In the genomic region with DNA sequence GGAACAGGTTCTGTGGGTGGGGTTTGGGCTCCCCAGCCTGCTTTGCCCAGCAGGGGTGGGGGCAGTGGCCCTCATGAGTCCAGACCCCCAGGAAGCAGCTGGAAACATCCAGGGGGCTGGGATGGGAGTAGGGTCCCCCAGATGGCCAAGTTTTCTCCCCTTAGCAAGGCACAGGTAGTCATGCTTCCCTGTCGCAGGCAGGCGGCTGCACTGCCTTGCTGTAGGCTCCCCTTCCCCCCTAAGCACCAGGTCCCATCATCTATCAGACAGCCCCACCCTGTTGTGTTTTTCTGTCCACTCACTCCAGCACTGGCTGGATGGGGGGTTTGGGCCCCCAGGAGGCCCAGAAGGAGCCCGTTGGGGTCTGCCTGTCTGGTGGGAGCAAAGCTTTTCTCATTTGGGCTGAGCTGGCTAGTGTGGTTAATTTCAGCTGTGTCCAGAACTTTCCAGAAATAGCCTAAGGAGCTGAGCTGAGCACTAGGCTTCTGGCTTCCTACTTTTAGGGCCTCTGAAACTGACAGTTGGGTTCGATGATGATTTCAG, we compare ENCODE assay signal across 24 cellular contexts. TPM values are rescaled to one million over a fixed set of nuclear protein-coding genes. Genes with fewer than 3 reads are reported as not detected.
DNase-seq lines count a peak whose midpoint lies in the region; ATAC-seq, FAIRE-seq and TF ChIP-seq lines count a peak whose summit lies in the region.
"Had no signal": no experiment of that assay in that cellular context is flagged by ENCODE, and none has a peak within 500 bp of the region (broad histone marks: within the 10 kb centered on the region; RNA-seq: fewer than 3 reads in every experiment).

No MANE protein-coding gene starts in this region.

- H3K27me3 ChIP-seq in KMS-11 (ENCODE audit: insufficient read depth, low read depth) (no peaks in the 10 kb centered on the region), gastrocnemius medialis (no peaks in the 10 kb centered on the region), pancreas (no peaks in the 10 kb centered on the region)

- no peak overlapping the region for H3K4me3 ChIP-seq in KMS-11 (IDR thresholded peaks at IDR 0.05; ENCODE audit: insufficient read depth, low read depth, low read length)
- H3K4me3 ChIP-seq in gastrocnemius medialis = no peak overlapping the region
- no peak overlapping the region for H3K4me3 ChIP-seq in pancreas
- H3K4me3 ChIP-seq: GM12878 had no signal

- intact Hi-C loops in activated CD4-positive, alpha-beta T cell treated with anti-CD3 and anti-CD28 coated beads, Interleukin-2, amount 10 ng/mL, durations not matched to agents 24 days and 14 days (cut with micrococcal nuclease) = loop anchor here (10.0 kb wide), 1 partner anchor 115 kb away; the partner anchor contains the start of gene BAIAP2L1
- intact Hi-C loops in gastrocnemius medialis (cut with DNase I; ENCODE audit: low total_unique reads) = loop anchor here (10.0 kb wide), 1 partner anchor 585 kb away; the partner anchor contains the start of genes TMEM130 and TRRAP
- intact Hi-C loops in pancreas (cut with DNase I) = no loop called here
- intact Hi-C loops in activated CD8-positive, alpha-beta T cell treated with anti-CD3 and anti-CD28 coated beads for 36 hours (cut with micrococcal nuclease) = no loop called here

- POLR2A ChIA-PET in activated CD8-positive, alpha-beta T cell treated with anti-CD3 and anti-CD28 coated beads for 36 hours (lab: Charles Lee) = no interaction called here

- H3K36me3 ChIP-seq in KMS-11 (ENCODE audit: insufficient read depth) (no peaks in the 10 kb centered on the region), gastrocnemius medialis (peaks cover 0 to 41% of the 10 kb centered on the region in 2 donors), pancreas (peaks cover 0 to 27% (median 13%) of the 10 kb centered on the region in 3 donors)

- no peak for TF ChIP-seq CTCF in KMS-11 (conservative IDR thresholded peaks at IDR 0.05; ENCODE audit: low read depth, low read length)
- TF ChIP-seq CTCF in gastrocnemius medialis (IDR thresholded peaks at IDR 0.05 in 4 of 5, conservative IDR thresholded peaks at IDR 0.05 in 1 of 5) = no peak
- no peak for TF ChIP-seq CTCF in pancreas (IDR thresholded peaks at IDR 0.05)
- no peak for TF ChIP-seq CTCF in activated CD8-positive, alpha-beta T cell treated with anti-CD3 and anti-CD28 coated beads for 36 hours (IDR thresholded peaks at IDR 0.05)

- no peak for DNase-seq in activated CD4-positive, alpha-beta T cell treated with anti-CD3 and anti-CD28 coated beads, Interleukin-2, amount 10 ng/mL, durations not matched to agents 24 days and 14 days
- no peak for DNase-seq in activated CD4-positive, alpha-beta T cell treated with anti-CD3 and anti-CD28 coated beads for 1 hour
- DNase-seq in gastrocnemius medialis (no peak), pancreas (no peak)
- no peak for DNase-seq in activated CD8-positive, alpha-beta T cell treated with anti-CD3 and anti-CD28 coated beads for 36 hours
- DNase-seq: 8988T; activated CD4-positive, alpha-beta T cell treated with anti-CD3 and anti-CD28 coated beads, Interleukin-2, amount 10 ng/mL, durations not matched to agents 7 days and 5 days; activated CD8-positive, alpha-beta memory T cell treated with anti-CD3 and anti-CD28 coated beads, Interleukin-2, amount 50 U/mL, for 48 hours; activated gamma-delta T cell; amniotic stem cell; GDM1; head of caudate nucleus; immature natural killer cell; naive thymus-derived CD4-positive, alpha-beta T cell; NCI-H187 treated with DMSO at 0.1 percent for 48 hours; small intestine; stimulated activated CD4-positive, alpha-beta T cell treated with anti-CD3 and anti-CD28 coated beads, Interleukin-4, amount 100 ng/mL, for 1 hour; stimulated activated naive CD8-positive, alpha-beta T cell treated with anti-CD3 and anti-CD28 coated beads, Interleukin-15, amount 100 ng/mL, for 72 hours had no signal

- no peak overlapping the region for H3K4me3 Mint-ChIP-seq in activated CD4-positive, alpha-beta T cell treated with anti-CD3 and anti-CD28 coated beads, Interleukin-2, amount 10 ng/mL, durations not matched to agents 24 days and 14 days
- H3K4me3 Mint-ChIP-seq in activated CD8-positive, alpha-beta T cell treated with anti-CD3 and anti-CD28 coated beads for 36 hours = no peak overlapping the region
- H3K4me3 Mint-ChIP-seq: activated CD4-positive, alpha-beta T cell treated with anti-CD3 and anti-CD28 coated beads, Interleukin-2, amount 10 ng/mL, durations not matched to agents 7 days and 5 days; central memory CD8-positive, alpha-beta T cell; immature natural killer cell; naive thymus-derived CD4-positive, alpha-beta T cell; stimulated activated naive CD8-positive, alpha-beta T cell treated with anti-CD3 and anti-CD28 coated beads, Interleukin-15, amount 100 ng/mL, for 72 hours had no signal

- H4K20me1 ChIP-seq in KMS-11 (ENCODE audit: insufficient read depth) = no peaks in the 10 kb centered on the region; the same call in 1 of the 2 replicates

- 86 to 92% methylated on average over 4 of the region's 4 CpGs for WGBS in pancreas, 2 donors

- H3K27ac ChIP-seq in KMS-11 (peak overlapping the region; percentile 63), cingulate gyrus (ENCODE audit: low read depth, low read length) (peak overlapping the region; percentile 47), gastrocnemius medialis (peak overlapping the region; percentile 96 to 100 (median 99)), pancreas (peak overlapping the region in 1 of 4 donors; percentile 27)

- no peak overlapping the region; the same call in 1 of the 2 replicates for H3K9ac ChIP-seq in KMS-11

- H3K36me3 Mint-ChIP-seq in activated CD4-positive, alpha-beta T cell treated with anti-CD3 and anti-CD28 coated beads, Interleukin-2, amount 10 ng/mL, durations not matched to agents 24 days and 14 days (ENCODE audit: low read depth) = peaks cover 7% of the 10 kb centered on the region
- H3K36me3 Mint-ChIP-seq in activated CD8-positive, alpha-beta T cell treated with anti-CD3 and anti-CD28 coated beads for 36 hours (ENCODE audit: low read depth) = peaks cover 2% of the 10 kb centered on the region
- H3K36me3 Mint-ChIP-seq: immature natural killer cell had no signal

- H3K9me3 ChIP-seq in gastrocnemius medialis = no peaks in the 10 kb centered on the region
- H3K9me3 ChIP-seq in pancreas = no peaks in the 10 kb centered on the region

- CTCF ChIA-PET in activated CD8-positive, alpha-beta T cell treated with anti-CD3 and anti-CD28 coated beads for 36 hours (lab: Charles Lee) = interaction anchor here (1.3 kb wide), 1 partner anchor 9 kb away, joined by 4 read pairs; no protein-coding TSS in a partner anchor

- peaks cover 43% of the 10 kb centered on the region for H3K4me1 ChIP-seq in KMS-11 (ENCODE audit: low read depth, poor library complexity, severe bottlenecking)
- H3K4me1 ChIP-seq in gastrocnemius medialis = peaks cover 51 to 53% of the 10 kb centered on the region in 2 donors
- peaks cover 31 to 43% (median 41%) of the 10 kb centered on the region in 3 donors for H3K4me1 ChIP-seq in pancreas

- peak overlapping the region; percentile 29 for H3K27ac Mint-ChIP-seq in activated CD4-positive, alpha-beta T cell treated with anti-CD3 and anti-CD28 coated beads, Interleukin-2, amount 10 ng/mL, durations not matched to agents 24 days and 14 days
- no peak overlapping the region for H3K27ac Mint-ChIP-seq in activated CD8-positive, alpha-beta T cell treated with anti-CD3 and anti-CD28 coated beads for 36 hours
- H3K27ac Mint-ChIP-seq: activated CD4-positive, alpha-beta T cell treated with anti-CD3 and anti-CD28 coated beads, Interleukin-2, amount 10 ng/mL, durations not matched to agents 7 days and 5 days; immature natural killer cell had no signal

- in situ Hi-C loops in gastrocnemius medialis (cut with MboI; ENCODE audit: low sequenced_read_pairs in 4 of 4) = loop anchor here in 1 of 4 donors (10.0 kb wide), 1 partner anchor 115 kb away; no protein-coding TSS in a partner anchor

- no peak for FAIRE-seq in pancreas (lab: Jason Lieb, UNC)
- FAIRE-seq: GM12878, small intestine, urothelium cell line had no signal

- no peaks in the 10 kb centered on the region for H3K27me3 Mint-ChIP-seq in activated CD4-positive, alpha-beta T cell treated with anti-CD3 and anti-CD28 coated beads, Interleukin-2, amount 10 ng/mL, durations not matched to agents 24 days and 14 days
- no peaks in the 10 kb centered on the region for H3K27me3 Mint-ChIP-seq in activated CD8-positive, alpha-beta T cell treated with anti-CD3 and anti-CD28 coated beads for 36 hours
- H3K27me3 Mint-ChIP-seq: activated CD4-positive, alpha-beta T cell treated with anti-CD3 and anti-CD28 coated beads, Interleukin-2, amount 10 ng/mL, durations not matched to agents 7 days and 5 days; central memory CD8-positive, alpha-beta T cell; naive thymus-derived CD4-positive, alpha-beta T cell; stimulated activated naive CD8-positive, alpha-beta T cell treated with anti-CD3 and anti-CD28 coated beads, Interleukin-15, amount 100 ng/mL, for 72 hours had no signal

- H3K4me2 ChIP-seq in KMS-11 = peak overlapping the region; percentile 46

- ATAC-seq in gastrocnemius medialis (no peak), pancreas (no peak), GM18517 (IDR thresholded peaks at IDR 0.05; ENCODE audit: unreplicated experiment) (no peak)
- no peak for ATAC-seq in activated CD8-positive, alpha-beta T cell treated with anti-CD3 and anti-CD28 coated beads for 36 hours
- ATAC-seq: GM12878; naive thymus-derived CD4-positive, alpha-beta T cell; stimulated activated naive CD8-positive, alpha-beta T cell treated with anti-CD3 and anti-CD28 coated beads, Interleukin-15, amount 100 ng/mL, for 72 hours had no signal

- TF ChIP-seq POLR2A in gastrocnemius medialis (IDR thresholded peaks at IDR 0.05) = no peak

- peaks cover 5% of the 10 kb centered on the region for H3K4me1 Mint-ChIP-seq in activated CD4-positive, alpha-beta T cell treated with anti-CD3 and anti-CD28 coated beads, Interleukin-2, amount 10 ng/mL, durations not matched to agents 24 days and 14 days
- H3K4me1 Mint-ChIP-seq in activated CD8-positive, alpha-beta T cell treated with anti-CD3 and anti-CD28 coated beads for 36 hours (ENCODE audit: low read depth) = peaks cover 11% of the 10 kb centered on the region

- no peaks in the 10 kb centered on the region; the same call in 1 of the 2 replicates for H3K79me2 ChIP-seq in KMS-11 (ENCODE audit: insufficient read depth, low read depth)

- no peak overlapping the region for H2AFZ ChIP-seq in KMS-11 (ENCODE audit: low read depth)

- no peaks in the 10 kb centered on the region for H3K9me3 Mint-ChIP-seq in activated CD4-positive, alpha-beta T cell treated with anti-CD3 and anti-CD28 coated beads, Interleukin-2, amount 10 ng/mL, durations not matched to agents 24 days and 14 days
- H3K9me3 Mint-ChIP-seq in activated CD8-positive, alpha-beta T cell treated with anti-CD3 and anti-CD28 coated beads for 36 hours = no peaks in the 10 kb centered on the region
- H3K9me3 Mint-ChIP-seq: activated CD4-positive, alpha-beta T cell treated with anti-CD3 and anti-CD28 coated beads, Interleukin-2, amount 10 ng/mL, durations not matched to agents 7 days and 5 days; central memory CD8-positive, alpha-beta T cell; immature natural killer cell; naive thymus-derived CD4-positive, alpha-beta T cell; stimulated activated naive CD8-positive, alpha-beta T cell treated with anti-CD3 and anti-CD28 coated beads, Interleukin-15, amount 100 ng/mL, for 72 hours had no signal

RNA-seq across cellular contexts. Expression of gene BRI3, which starts 7.9 kb away (rescaled TPM):
- total RNA-seq in activated CD4-positive, alpha-beta T cell treated with anti-CD3 and anti-CD28 coated beads, Interleukin-2, amount 10 ng/mL, durations not matched to agents 24 days and 14 days = 66.8 and 70.3 TPM in 2 replicates
- 100 to 1,000 TPM in 3 of 4 donors, 10 to 100 TPM in 1; 60.5 to 180 (median 114) TPM for total RNA-seq in gastrocnemius medialis
- total RNA-seq in pancreas = 100 to 1,000 TPM in 5 of 6 donors, 10 to 100 TPM in 1; 88.0 to 122 (median 118) TPM
- 100 to 1,000 TPM; 106 to 107 TPM for polyA plus RNA-seq in pancreas
- total RNA-seq in activated CD8-positive, alpha-beta T cell treated with anti-CD3 and anti-CD28 coated beads for 36 hours = 10 to 100 TPM; 44.9 to 47.6 TPM

RNA-seq across cellular contexts. Expression of gene TECPR1, which starts 37.4 kb away (rescaled TPM):
- 43.1 and 47.8 TPM in 2 replicates for total RNA-seq in activated CD4-positive, alpha-beta T cell treated with anti-CD3 and anti-CD28 coated beads, Interleukin-2, amount 10 ng/mL, durations not matched to agents 24 days and 14 days
- total RNA-seq in gastrocnemius medialis (10 to 100 TPM; 16.0 to 59.6 (median 33.9) TPM), pancreas (10 to 100 TPM; 12.5 to 26.3 (median 20.0) TPM)
- 10 to 100 TPM; 16.2 to 36.3 TPM for polyA plus RNA-seq in pancreas
- 10 to 100 TPM; 25.6 to 25.7 TPM for total RNA-seq in activated CD8-positive, alpha-beta T cell treated with anti-CD3 and anti-CD28 coated beads for 36 hours

Comparison
In these comparisons a context has a peak if more than half of its experiments do, and no peak if none do; other contexts are left out.
1. intact Hi-C loops: an anchor here in activated CD4-positive, alpha-beta T cell treated with anti-CD3 and anti-CD28 coated beads, Interleukin-2, amount 10 ng/mL, durations not matched to agents 24 days and 14 days (10.0 kb wide) and gastrocnemius medialis (10.0 kb wide); none called in pancreas and activated CD8-positive, alpha-beta T cell treated with anti-CD3 and anti-CD28 coated beads for 36 hours.